ENCODE assay signal across 16 cellular contexts in the genomic region with DNA sequence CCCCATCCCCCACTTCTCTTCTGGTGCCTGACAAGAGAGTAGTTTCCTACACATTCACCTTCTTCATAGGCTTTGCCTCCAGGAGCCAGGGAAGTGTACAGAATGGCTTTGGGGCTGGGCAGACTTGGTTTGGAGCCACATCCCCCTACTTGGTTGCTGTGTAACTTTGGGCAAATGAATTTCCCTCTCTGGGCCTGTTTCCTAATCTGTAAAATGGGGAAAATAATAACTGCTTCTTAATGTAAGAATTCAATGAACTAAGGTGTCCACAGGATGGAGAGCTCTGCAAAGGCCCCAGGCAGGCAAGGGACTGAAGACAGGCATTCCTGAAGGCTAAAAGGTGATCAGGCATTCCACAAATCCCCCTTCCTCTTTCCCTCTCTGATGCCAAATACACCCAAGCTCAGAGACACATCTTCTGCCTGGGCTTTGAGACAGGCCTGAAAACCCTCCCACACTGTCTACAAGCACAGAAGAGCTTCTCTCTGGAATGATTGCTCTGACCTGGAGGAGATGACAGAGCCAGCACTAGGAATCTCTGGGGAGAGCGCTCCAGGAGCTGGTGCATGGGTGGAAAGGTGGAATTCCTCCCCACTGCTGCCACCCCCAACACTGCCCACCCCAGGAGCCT. TPM values are rescaled to one million over a fixed set of nuclear protein-coding genes. Genes with fewer than 3 reads are reported as not detected.
A peak's percentile ranks its signal among the peaks of the same experiment; 100 is the strongest.
DNase-seq lines count a peak whose midpoint lies in the region; ATAC-seq, FAIRE-seq and TF ChIP-seq lines count a peak whose summit lies in the region.
"Had no signal": no experiment of that assay in that cellular context is flagged by ENCODE, and none has a peak within 500 bp of the region (broad histone marks: within the 10 kb centered on the region; RNA-seq: fewer than 3 reads in every experiment).

No MANE protein-coding gene starts in this region.

- H3K9me2 ChIP-seq in Loucy (replicated peaks; ENCODE audit: low read depth, low read length) = no peaks in the 10 kb centered on the region

- DNase-seq in DND-41 = no peak
- no peak for DNase-seq in K562 (ENCODE audit: extremely low read depth in 1 of 4, low spot score in 3 of 4)
- DNase-seq in mesothelial cell of epicardium (ENCODE audit: low spot score in 2 of 2, unreplicated experiment in 2 of 2) = no peak
- no peak for DNase-seq in NOMO-1 treated with DMSO at 0.1 percent for 48 hours (lab: John Stamatoyannopoulos, UW; ENCODE audit: unreplicated experiment)
- DNase-seq in mucosa of descending colon = no peak
- no peak for DNase-seq in T-helper 2 cell treated with Interferon-gamma antibody and Interleukin-4, amounts not matched to agents 5 μg/mL and 100 μg/mL, for 36 hours (ENCODE audit: low spot score)
- DNase-seq in H7 = no peak
- DNase-seq: activated CD8-positive, alpha-beta memory T cell treated with anti-CD3 and anti-CD28 coated beads, Interleukin-2, amount 50 U/mL, for 4 hours; sigmoid colon had no signal

- CTCF ChIA-PET in K562 (lab: Yijun Ruan, JAX; ENCODE audit: low intra/inter-chr PET ratio) = no interaction called here

- no peaks in the 10 kb centered on the region for H3K36me3 Mint-ChIP-seq in mesothelial cell of epicardium
- H3K36me3 Mint-ChIP-seq in T-helper 2 cell treated with Interferon-gamma antibody and Interleukin-4, amounts not matched to agents 5 μg/mL and 100 μg/mL, for 36 hours (ENCODE audit: low read depth) = no peaks in the 10 kb centered on the region

- intact Hi-C loops in K562 (cut with micrococcal nuclease) = loop anchor here (5.0 kb wide), 1 partner anchor 82 kb away; the partner anchor contains the start of gene DNMT3B
- intact Hi-C loops in mucosa of descending colon (cut with DNase I, micrococcal nuclease) = no loop called here

- in situ Hi-C loops in K562 (cut with MboI) = loop anchor here (5.0 kb wide), 1 partner anchor 82 kb away; the partner anchor contains the start of gene DNMT3B

- H3K4me1 Mint-ChIP-seq in mesothelial cell of epicardium = peaks cover 34% of the 10 kb centered on the region
- H3K4me1 Mint-ChIP-seq in T-helper 2 cell treated with Interferon-gamma antibody and Interleukin-4, amounts not matched to agents 5 μg/mL and 100 μg/mL, for 36 hours (ENCODE audit: low read depth) = peaks cover 10% of the 10 kb centered on the region

- H3K4me2 ChIP-seq in DND-41 (ENCODE audit: insufficient read depth, low read length) = peak overlapping the region; percentile 53
- H3K4me2 ChIP-seq in Loucy (ENCODE audit: low read depth, low read length, poor library complexity, severe bottlenecking) = peak overlapping the region; percentile 79
- peak overlapping the region; percentile 73 for H3K4me2 ChIP-seq in K562 (ENCODE audit: insufficient read depth, low read length)

- FAIRE-seq in K562 (lab: Jason Lieb, UNC) = peak; percentile 19
- FAIRE-seq: GM18507, keratinocyte, TTC549 had no signal

- no peaks in the 10 kb centered on the region for H3K79me2 ChIP-seq in DND-41 (ENCODE audit: insufficient read depth, low read length)
- H3K79me2 ChIP-seq in Loucy (ENCODE audit: insufficient read depth, low read length) = peaks cover 46% of the 10 kb centered on the region; the same call in 1 of the 2 replicates
- no peaks in the 10 kb centered on the region for H3K79me2 ChIP-seq in K562 (ENCODE audit: control insufficient read depth, insufficient read depth, low read length)

- TF ChIP-seq EP300 in K562 (IDR thresholded peaks at IDR 0.05; ENCODE audit: low read length) = no peak

- no peak overlapping the region for H2AFZ ChIP-seq in DND-41 (ENCODE audit: low read depth, low read length)
- H2AFZ ChIP-seq in Loucy (ENCODE audit: low read length) = no peak overlapping the region
- peak overlapping the region; percentile 82 for H2AFZ ChIP-seq in K562 (ENCODE audit: low read depth, low read length)

- H3K4me3 ChIP-seq in DND-41 (ENCODE audit: low read depth in 1 of 2, low read length in 2 of 2) = peak overlapping the region in 1 of 2 experiments; percentile 21; a peak in 1 of 4 replicates
- peak overlapping the region; percentile 61 for H3K4me3 ChIP-seq in Loucy (ENCODE audit: low read length, poor library complexity, severe bottlenecking)
- no peak overlapping the region; the same call in 1 of the 2 replicates for H3K4me3 ChIP-seq in K562
- no peak overlapping the region for H3K4me3 ChIP-seq in mucosa of descending colon
- H3K4me3 ChIP-seq in H7 (ENCODE audit: insufficient read depth, low read depth, low read length) = no peak overlapping the region
- H3K4me3 ChIP-seq: adrenal gland, sigmoid colon had no signal

- no peak for TF ChIP-seq POLR2A in K562 (conservative IDR thresholded peaks at IDR 0.05)

- H4K20me1 ChIP-seq in DND-41 (ENCODE audit: insufficient read depth, low read length) = no peaks in the 10 kb centered on the region
- H4K20me1 ChIP-seq in Loucy (ENCODE audit: insufficient read depth, low read length, poor library complexity, severe bottlenecking) = no peaks in the 10 kb centered on the region
- no peaks in the 10 kb centered on the region for H4K20me1 ChIP-seq in K562 (replicated peaks; ENCODE audit: control insufficient read depth, insufficient read depth, low read length)

- H3K9me1 ChIP-seq in K562 (ENCODE audit: control insufficient read depth, insufficient read depth, low read length) = no peaks in the 10 kb centered on the region

- H3K4me1 ChIP-seq in DND-41 (ENCODE audit: insufficient read depth, low read length) = peaks cover 25% of the 10 kb centered on the region
- peaks cover 86% of the 10 kb centered on the region for H3K4me1 ChIP-seq in Loucy (ENCODE audit: insufficient read depth, low read length, poor library complexity, severe bottlenecking)
- peaks cover 51 to 56% of the 10 kb centered on the region in 2 experiments for H3K4me1 ChIP-seq in K562 (replicated peaks in 1 of 2; ENCODE audit: control insufficient read depth in 2 of 2, insufficient read depth in 2 of 2, low read length in 2 of 2)
- H3K4me1 ChIP-seq in mucosa of descending colon (ENCODE audit: low read depth) = no peaks in the 10 kb centered on the region

- H3F3A ChIP-seq in Loucy (ENCODE audit: low read depth) = peaks cover 7% of the 10 kb centered on the region; the same call in 1 of the 2 replicates

- no peaks in the 10 kb centered on the region for H3K27me3 ChIP-seq in DND-41 (ENCODE audit: insufficient read depth, low read length, poor library complexity)
- H3K27me3 ChIP-seq in Loucy (ENCODE audit: insufficient read depth, low read length, poor library complexity, severe bottlenecking) = no peaks in the 10 kb centered on the region
- no peaks in the 10 kb centered on the region for H3K27me3 ChIP-seq in K562 (ENCODE audit: control insufficient read depth in 2 of 2, insufficient read depth in 2 of 2, low read length in 2 of 2)
- H3K27me3 ChIP-seq in H7 (ENCODE audit: control insufficient read depth, insufficient read depth, low read length) = no peaks in the 10 kb centered on the region
- H3K27me3 ChIP-seq: adrenal gland, sigmoid colon had no signal

- H3K36me3 ChIP-seq in DND-41 (ENCODE audit: insufficient read depth, low read length) (no peaks in the 10 kb centered on the region), Loucy (ENCODE audit: insufficient read depth, low read length) (no peaks in the 10 kb centered on the region), K562 (ENCODE audit: control insufficient read depth, insufficient read depth, low read length) (no peaks in the 10 kb centered on the region), mucosa of descending colon (ENCODE audit: low read depth) (no peaks in the 10 kb centered on the region), H7 (replicated peaks; ENCODE audit: control insufficient read depth, insufficient read depth, low read length) (no peaks in the 10 kb centered on the region; the same call in none of the 2 replicates)
- H3K36me3 ChIP-seq: adrenal gland, sigmoid colon had no signal

- H3K9me3 ChIP-seq in DND-41 (ENCODE audit: insufficient read depth, low read length, severe bottlenecking) (no peaks in the 10 kb centered on the region), Loucy (ENCODE audit: insufficient read depth, low read depth, low read length) (no peaks in the 10 kb centered on the region), K562 (replicated peaks; ENCODE audit: control insufficient read depth, insufficient read depth, low read depth, low read length) (no peaks in the 10 kb centered on the region), mucosa of descending colon (no peaks in the 10 kb centered on the region)
- H3K9me3 ChIP-seq: adrenal gland, sigmoid colon had no signal

- no peak overlapping the region for H3K4me3 Mint-ChIP-seq in mesothelial cell of epicardium
- H3K4me3 Mint-ChIP-seq in T-helper 2 cell treated with Interferon-gamma antibody and Interleukin-4, amounts not matched to agents 5 μg/mL and 100 μg/mL, for 36 hours = no peak overlapping the region

- H3K27ac ChIP-seq in DND-41 (ENCODE audit: low read length) (peak overlapping the region; percentile 83), K562 (ENCODE audit: extremely low read depth, low read depth, low read length) (peak overlapping the region; percentile 93)
- H3K27ac ChIP-seq: C4-2B, sigmoid colon had no signal

- 57% methylated on average over 1 of the region's 1 CpG for WGBS in K562 (ENCODE audit: insufficient coverage, low coverage, missing lambda C conversion rate)

- POLR2A ChIA-PET in K562 (lab: Yijun Ruan, JAX) = interaction anchor here (0.7 to 2.1 kb wide), 8 partner anchors 16 to 139 kb away, joined by 3 to 9 read pairs (median 6); partner anchors contain the start of gene DNMT3B

- peak; percentile 13; the same call in 2 of the 3 replicates for ATAC-seq in DND-41 (ENCODE audit: insufficient read depth, low read depth)
- ATAC-seq in K562 = peak; percentile 17
- ATAC-seq in mucosa of descending colon = no peak

- H3K9ac ChIP-seq in DND-41 (ENCODE audit: low read depth, low read length) = peak overlapping the region; percentile 43
- peak overlapping the region; percentile 82 for H3K9ac ChIP-seq in Loucy (ENCODE audit: low read depth, low read length, poor library complexity, severe bottlenecking)
- H3K9ac ChIP-seq in K562 (ENCODE audit: insufficient read depth in 1 of 2, low read depth in 2 of 2, low read length in 2 of 2) = peak overlapping the region; percentile 63 to 84

- H3K27ac Mint-ChIP-seq in mesothelial cell of epicardium = peak overlapping the region; percentile 87
- no peak overlapping the region for H3K27ac Mint-ChIP-seq in T-helper 2 cell treated with Interferon-gamma antibody and Interleukin-4, amounts not matched to agents 5 μg/mL and 100 μg/mL, for 36 hours

- no peak for TF ChIP-seq CTCF in DND-41 (IDR thresholded peaks at IDR 0.05; ENCODE audit: borderline replicate concordance, extremely low read depth, low read length, poor library complexity, severe bottlenecking)
- TF ChIP-seq CTCF in Loucy (conservative IDR thresholded peaks at IDR 0.05; ENCODE audit: low read length) = no peak
- no peak for TF ChIP-seq CTCF in K562 (IDR thresholded peaks at IDR 0.05 in 2 of 3, conservative IDR thresholded peaks at IDR 0.05 in 1 of 3; ENCODE audit: insufficient read depth in 2 of 3, low read depth in 1 of 3, low read length in 3 of 3)
- no peak for TF ChIP-seq CTCF in mesothelial cell of epicardium (IDR thresholded peaks at IDR 0.05; ENCODE audit: unreplicated experiment)
- no peak for TF ChIP-seq CTCF in mucosa of descending colon (IDR thresholded peaks at IDR 0.05)

- H3K9me3 Mint-ChIP-seq in mesothelial cell of epicardium = no peaks in the 10 kb centered on the region
- no peaks in the 10 kb centered on the region for H3K9me3 Mint-ChIP-seq in T-helper 2 cell treated with Interferon-gamma antibody and Interleukin-4, amounts not matched to agents 5 μg/mL and 100 μg/mL, for 36 hours

- no peak for TF ChIP-seq RAD21 in K562 (CRISPR knock-in tag; conservative IDR thresholded peaks at IDR 0.05 in 1 of 2, IDR thresholded peaks at IDR 0.05 in 1 of 2)

- no peaks in the 10 kb centered on the region for H3K27me3 Mint-ChIP-seq in mesothelial cell of epicardium (ENCODE audit: low read depth)
- no peaks in the 10 kb centered on the region for H3K27me3 Mint-ChIP-seq in T-helper 2 cell treated with Interferon-gamma antibody and Interleukin-4, amounts not matched to agents 5 μg/mL and 100 μg/mL, for 36 hours (ENCODE audit: low read depth)

- no TSS peak for BruUV-seq in K562 (replicated peaks; lab: Mats Ljungman, UMichigan)

RNA-seq across cellular contexts. Expression of gene C20orf203, which starts 6.9 kb away (rescaled TPM):
- 15.7 and 23.6 TPM in 2 replicates for total RNA-seq in K562 (2011; cell fraction: chromatin; rRNA removed; ENCODE audit: low replicate concordance)
- 8.0 and 10.7 TPM in 2 replicates for total RNA-seq in K562 (2011; cell fraction: nucleolus; rRNA removed)
- 19.4 and 25.1 TPM in 2 replicates for total RNA-seq in K562 (2011; cell fraction: nucleoplasm; rRNA removed)
- total RNA-seq in K562 (2014; rRNA removed) (0.68 and 0.78 TPM in 2 replicates), K562 (2014; rRNA removed; fragmentation: Illumina TruSeq; extraction: Trizol) (0.48 and 0.62 TPM in 2 replicates), K562 (2015; rRNA removed; fragmentation: Illumina TruSeq; extraction: Trizol) (0.57 and 0.58 TPM in 2 replicates), K562 (2021) (2.0 and 2.4 TPM in 2 replicates), mesothelial cell of epicardium (0.98 to 1.6 TPM (median 1.2 TPM) in 3 replicates), mucosa of descending colon (under 1 TPM in 1 of 3 donors, not detected in 2; 0.09 TPM)
- polyA plus RNA-seq in K562 (2011; rRNA removed) (0.52 and 1.5 TPM in 2 replicates), K562 (2014; fragmentation: Illumina TruSeq; extraction: Trizol) (0.58 and 0.68 TPM in 2 replicates), K562 (2014; fragmentation: Nextera tagmentation; extraction: Ambion mirVana) (under 1 TPM; 0.56 to 0.69 TPM), K562 (2014; rRNA removed) (2.0 and 2.3 TPM in 2 replicates)
- polyA plus RNA-seq in K562 (2011; cell fraction: cytosol; rRNA removed) = 0.60 and 1.3 TPM in 2 replicates
- polyA plus RNA-seq in K562 (2011; cell fraction: nucleus; rRNA removed) = 3.0 and 4.6 TPM in 2 replicates
- 0.73 and 1.5 TPM in 2 replicates for polyA plus RNA-seq in K562 (2012)
- polyA minus RNA-seq in K562 (2011; rRNA and poly(A)+ RNA removed) = 0.21 and 0.72 TPM in 2 replicates
- polyA minus RNA-seq in K562 (2011; cell fraction: cytosol; rRNA and poly(A)+ RNA removed) = 0.64 TPM in 1 of 2 replicates, not detected in the other
- 0.81 and 4.7 TPM in 2 replicates for polyA minus RNA-seq in K562 (2011; cell fraction: nucleus; rRNA and poly(A)+ RNA removed)
- 0.03 and 0.30 TPM in 2 replicates for total RNA-seq in H7 (2014; rRNA removed; shearing (Covaris generic))
- total RNA-seq: dermis microvascular lymphatic vessel endothelial cell had no signal
- polyA plus RNA-seq: keratinocyte had no signal
